In the genomic region with DNA sequence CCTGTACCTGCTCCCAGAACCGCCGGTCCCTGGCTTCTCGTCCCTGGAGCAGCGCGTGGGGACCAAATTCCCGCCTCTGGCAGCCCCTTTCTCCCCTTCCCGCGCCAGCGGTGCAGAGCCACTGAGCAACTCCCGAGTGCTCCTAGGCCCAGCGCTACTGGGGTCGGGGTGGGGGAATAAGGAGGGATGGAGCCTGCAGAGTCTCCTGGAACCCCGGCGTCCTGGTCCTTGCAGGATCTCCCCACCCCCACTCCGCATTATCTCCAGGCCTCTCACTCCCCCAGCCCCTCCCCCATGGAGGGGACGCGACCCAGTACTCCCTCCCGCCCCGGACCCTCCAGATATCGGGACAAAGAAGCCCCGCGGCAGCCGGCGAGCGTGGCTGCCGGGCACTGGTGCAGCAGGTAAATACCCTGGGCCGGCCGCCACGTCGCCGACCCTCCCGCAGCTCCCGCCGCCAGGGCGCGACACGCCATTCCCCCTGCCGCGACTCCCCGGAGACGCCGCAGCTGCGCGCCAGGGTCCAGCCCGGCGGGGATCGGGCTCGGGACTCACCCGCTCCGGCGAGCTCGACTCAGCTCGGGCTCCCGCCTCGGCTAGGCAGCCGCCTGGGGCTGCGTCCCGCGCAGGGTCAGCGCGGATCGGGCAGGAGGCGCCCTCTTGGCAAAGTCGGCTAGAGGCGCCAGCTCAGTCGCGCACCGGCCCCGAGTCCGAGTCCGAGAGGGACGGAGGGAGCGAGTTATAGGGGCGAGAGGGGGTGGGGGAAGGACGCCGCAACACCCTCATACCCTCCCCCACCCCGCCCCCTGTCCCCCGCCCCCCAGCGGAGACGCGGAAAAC, we compare ENCODE assay signal across 1 cellular context.
TF ChIP-seq lines count a peak whose summit lies in the region.

No MANE protein-coding gene starts in this region.

TF ChIP-seq in HEK293, 187 proteins besides CTCF, POLR2A, EP300 and RAD21 (continued from another document and continues in another):
- no peak for TF ChIP-seq ZNF433 (tag by site-specific recombination; IDR thresholded peaks at IDR 0.05; ENCODE audit: low read depth)
- TF ChIP-seq MZF1 (tag by site-specific recombination; IDR thresholded peaks at IDR 0.05; ENCODE audit: borderline replicate concordance): no peak
- no peak for TF ChIP-seq ZNF768 (tag by site-specific recombination; IDR thresholded peaks at IDR 0.05)
- peak; percentile 22; the same call in 1 of the 2 replicates for TF ChIP-seq GLIS2 (tag by site-specific recombination; IDR thresholded peaks at IDR 0.05)
- no peak for TF ChIP-seq ZFP69B (tag by site-specific recombination; IDR thresholded peaks at IDR 0.05)
- TF ChIP-seq, protein P1, sequence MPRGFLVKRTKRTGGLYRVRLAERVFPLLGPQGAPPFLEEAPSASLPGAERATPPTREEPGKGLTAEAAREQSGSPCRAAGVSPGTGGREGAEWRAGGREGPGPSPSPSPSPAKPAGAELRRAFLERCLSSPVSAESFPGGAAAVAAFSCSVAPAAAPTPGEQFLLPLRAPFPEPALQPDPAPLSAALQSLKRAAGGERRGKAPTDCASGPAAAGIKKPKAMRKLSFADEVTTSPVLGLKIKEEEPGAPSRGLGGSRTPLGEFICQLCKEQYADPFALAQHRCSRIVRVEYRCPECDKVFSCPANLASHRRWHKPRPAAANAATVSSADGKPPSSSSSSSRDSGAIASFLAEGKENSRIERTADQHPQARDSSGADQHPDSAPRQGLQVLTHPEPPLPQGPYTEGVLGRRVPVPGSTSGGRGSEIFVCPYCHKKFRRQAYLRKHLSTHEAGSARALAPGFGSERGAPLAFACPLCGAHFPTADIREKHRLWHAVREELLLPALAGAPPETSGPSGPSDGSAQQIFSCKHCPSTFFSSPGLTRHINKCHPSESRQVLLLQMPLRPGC (tag by site-specific recombination; IDR thresholded peaks at IDR 0.05): no peak
- TF ChIP-seq ZIC2 (tag by site-specific recombination; IDR thresholded peaks at IDR 0.05): peak; percentile 78
- no peak for TF ChIP-seq ZNF121 (tag by site-specific recombination; IDR thresholded peaks at IDR 0.05)
- TF ChIP-seq, protein P2, sequence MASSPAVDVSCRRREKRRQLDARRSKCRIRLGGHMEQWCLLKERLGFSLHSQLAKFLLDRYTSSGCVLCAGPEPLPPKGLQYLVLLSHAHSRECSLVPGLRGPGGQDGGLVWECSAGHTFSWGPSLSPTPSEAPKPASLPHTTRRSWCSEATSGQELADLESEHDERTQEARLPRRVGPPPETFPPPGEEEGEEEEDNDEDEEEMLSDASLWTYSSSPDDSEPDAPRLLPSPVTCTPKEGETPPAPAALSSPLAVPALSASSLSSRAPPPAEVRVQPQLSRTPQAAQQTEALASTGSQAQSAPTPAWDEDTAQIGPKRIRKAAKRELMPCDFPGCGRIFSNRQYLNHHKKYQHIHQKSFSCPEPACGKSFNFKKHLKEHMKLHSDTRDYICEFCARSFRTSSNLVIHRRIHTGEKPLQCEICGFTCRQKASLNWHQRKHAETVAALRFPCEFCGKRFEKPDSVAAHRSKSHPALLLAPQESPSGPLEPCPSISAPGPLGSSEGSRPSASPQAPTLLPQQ (tag by site-specific recombination; IDR thresholded peaks at IDR 0.05): no peak
- TF ChIP-seq, protein P3, sequence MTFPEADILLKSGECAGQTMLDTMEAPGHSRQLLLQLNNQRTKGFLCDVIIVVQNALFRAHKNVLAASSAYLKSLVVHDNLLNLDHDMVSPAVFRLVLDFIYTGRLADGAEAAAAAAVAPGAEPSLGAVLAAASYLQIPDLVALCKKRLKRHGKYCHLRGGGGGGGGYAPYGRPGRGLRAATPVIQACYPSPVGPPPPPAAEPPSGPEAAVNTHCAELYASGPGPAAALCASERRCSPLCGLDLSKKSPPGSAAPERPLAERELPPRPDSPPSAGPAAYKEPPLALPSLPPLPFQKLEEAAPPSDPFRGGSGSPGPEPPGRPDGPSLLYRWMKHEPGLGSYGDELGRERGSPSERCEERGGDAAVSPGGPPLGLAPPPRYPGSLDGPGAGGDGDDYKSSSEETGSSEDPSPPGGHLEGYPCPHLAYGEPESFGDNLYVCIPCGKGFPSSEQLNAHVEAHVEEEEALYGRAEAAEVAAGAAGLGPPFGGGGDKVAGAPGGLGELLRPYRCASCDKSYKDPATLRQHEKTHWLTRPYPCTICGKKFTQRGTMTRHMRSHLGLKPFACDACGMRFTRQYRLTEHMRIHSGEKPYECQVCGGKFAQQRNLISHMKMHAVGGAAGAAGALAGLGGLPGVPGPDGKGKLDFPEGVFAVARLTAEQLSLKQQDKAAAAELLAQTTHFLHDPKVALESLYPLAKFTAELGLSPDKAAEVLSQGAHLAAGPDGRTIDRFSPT (tag by site-specific recombination; IDR thresholded peaks at IDR 0.05): no peak
- TF ChIP-seq, protein P4, sequence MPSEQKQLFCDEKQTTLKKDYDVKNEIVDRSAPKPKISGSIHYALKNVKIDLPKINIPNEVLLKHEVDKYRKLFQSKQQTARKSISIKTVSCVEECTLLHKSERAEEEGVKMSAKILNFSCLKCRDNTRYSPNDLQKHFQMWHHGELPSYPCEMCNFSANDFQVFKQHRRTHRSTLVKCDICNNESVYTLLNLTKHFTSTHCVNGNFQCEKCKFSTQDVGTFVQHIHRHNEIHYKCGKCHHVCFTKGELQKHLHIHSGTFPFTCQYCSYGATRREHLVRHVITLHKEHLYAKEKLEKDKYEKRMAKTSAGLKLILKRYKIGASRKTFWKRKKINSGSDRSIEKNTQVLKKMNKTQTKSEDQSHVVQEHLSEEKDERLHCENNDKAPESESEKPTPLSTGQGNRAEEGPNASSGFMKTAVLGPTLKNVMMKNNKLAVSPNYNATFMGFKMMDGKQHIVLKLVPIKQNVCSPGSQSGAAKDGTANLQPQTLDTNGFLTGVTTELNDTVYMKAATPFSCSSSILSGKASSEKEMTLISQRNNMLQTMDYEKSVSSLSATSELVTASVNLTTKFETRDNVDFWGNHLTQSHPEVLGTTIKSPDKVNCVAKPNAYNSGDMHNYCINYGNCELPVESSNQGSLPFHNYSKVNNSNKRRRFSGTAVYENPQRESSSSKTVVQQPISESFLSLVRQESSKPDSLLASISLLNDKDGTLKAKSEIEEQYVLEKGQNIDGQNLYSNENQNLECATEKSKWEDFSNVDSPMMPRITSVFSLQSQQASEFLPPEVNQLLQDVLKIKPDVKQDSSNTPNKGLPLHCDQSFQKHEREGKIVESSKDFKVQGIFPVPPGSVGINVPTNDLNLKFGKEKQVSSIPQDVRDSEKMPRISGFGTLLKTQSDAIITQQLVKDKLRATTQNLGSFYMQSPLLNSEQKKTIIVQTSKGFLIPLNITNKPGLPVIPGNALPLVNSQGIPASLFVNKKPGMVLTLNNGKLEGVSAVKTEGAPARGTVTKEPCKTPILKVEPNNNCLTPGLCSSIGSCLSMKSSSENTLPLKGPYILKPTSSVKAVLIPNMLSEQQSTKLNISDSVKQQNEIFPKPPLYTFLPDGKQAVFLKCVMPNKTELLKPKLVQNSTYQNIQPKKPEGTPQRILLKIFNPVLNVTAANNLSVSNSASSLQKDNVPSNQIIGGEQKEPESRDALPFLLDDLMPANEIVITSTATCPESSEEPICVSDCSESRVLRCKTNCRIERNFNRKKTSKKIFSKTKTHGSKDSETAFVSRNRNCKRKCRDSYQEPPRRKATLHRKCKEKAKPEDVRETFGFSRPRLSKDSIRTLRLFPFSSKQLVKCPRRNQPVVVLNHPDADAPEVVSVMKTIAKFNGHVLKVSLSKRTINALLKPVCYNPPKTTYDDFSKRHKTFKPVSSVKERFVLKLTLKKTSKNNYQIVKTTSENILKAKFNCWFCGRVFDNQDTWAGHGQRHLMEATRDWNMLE (tag by site-specific recombination; conservative IDR thresholded peaks at IDR 0.05; ENCODE audit: low read depth): no peak
- TF ChIP-seq ZNF132 (tag by site-specific recombination; IDR thresholded peaks at IDR 0.05; ENCODE audit: borderline replicate concordance): no peak
- no peak for TF ChIP-seq KLF8 (tag by site-specific recombination; IDR thresholded peaks at IDR 0.05)
- no peak for TF ChIP-seq ZNF777 (tag by site-specific recombination; IDR thresholded peaks at IDR 0.05; ENCODE audit: borderline replicate concordance)
- TF ChIP-seq, protein P5, sequence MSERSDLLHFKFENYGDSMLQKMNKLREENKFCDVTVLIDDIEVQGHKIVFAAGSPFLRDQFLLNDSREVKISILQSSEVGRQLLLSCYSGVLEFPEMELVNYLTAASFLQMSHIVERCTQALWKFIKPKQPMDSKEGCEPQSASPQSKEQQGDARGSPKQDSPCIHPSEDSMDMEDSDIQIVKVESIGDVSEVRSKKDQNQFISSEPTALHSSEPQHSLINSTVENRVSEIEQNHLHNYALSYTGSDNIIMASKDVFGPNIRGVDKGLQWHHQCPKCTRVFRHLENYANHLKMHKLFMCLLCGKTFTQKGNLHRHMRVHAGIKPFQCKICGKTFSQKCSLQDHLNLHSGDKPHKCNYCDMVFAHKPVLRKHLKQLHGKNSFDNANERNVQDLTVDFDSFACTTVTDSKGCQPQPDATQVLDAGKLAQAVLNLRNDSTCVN (tag by site-specific recombination; optimal IDR thresholded peaks at IDR 0.05): peak; percentile 72
- TF ChIP-seq, protein P6, sequence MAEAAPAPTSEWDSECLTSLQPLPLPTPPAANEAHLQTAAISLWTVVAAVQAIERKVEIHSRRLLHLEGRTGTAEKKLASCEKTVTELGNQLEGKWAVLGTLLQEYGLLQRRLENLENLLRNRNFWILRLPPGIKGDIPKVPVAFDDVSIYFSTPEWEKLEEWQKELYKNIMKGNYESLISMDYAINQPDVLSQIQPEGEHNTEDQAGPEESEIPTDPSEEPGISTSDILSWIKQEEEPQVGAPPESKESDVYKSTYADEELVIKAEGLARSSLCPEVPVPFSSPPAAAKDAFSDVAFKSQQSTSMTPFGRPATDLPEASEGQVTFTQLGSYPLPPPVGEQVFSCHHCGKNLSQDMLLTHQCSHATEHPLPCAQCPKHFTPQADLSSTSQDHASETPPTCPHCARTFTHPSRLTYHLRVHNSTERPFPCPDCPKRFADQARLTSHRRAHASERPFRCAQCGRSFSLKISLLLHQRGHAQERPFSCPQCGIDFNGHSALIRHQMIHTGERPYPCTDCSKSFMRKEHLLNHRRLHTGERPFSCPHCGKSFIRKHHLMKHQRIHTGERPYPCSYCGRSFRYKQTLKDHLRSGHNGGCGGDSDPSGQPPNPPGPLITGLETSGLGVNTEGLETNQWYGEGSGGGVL (tag by site-specific recombination; IDR thresholded peaks at IDR 0.05): peak; percentile 60
- 0 out of 2 replicates have a peak, but pooled peaks have one; percentile 27 for TF ChIP-seq ZNF660 (tag by site-specific recombination; IDR thresholded peaks at IDR 0.05)
- peak; percentile 71 for TF ChIP-seq ZNF341 (tag by site-specific recombination; IDR thresholded peaks at IDR 0.05; ENCODE audit: low read depth)
- no peak for TF ChIP-seq ZNF548 (tag by site-specific recombination; IDR thresholded peaks at IDR 0.05)
- TF ChIP-seq ZNF585B (tag by site-specific recombination; IDR thresholded peaks at IDR 0.05): no peak
- TF ChIP-seq MEIS1 (CRISPR knock-in tag; IDR thresholded peaks at IDR 0.05; ENCODE audit: borderline replicate concordance): no peak
- no peak for TF ChIP-seq SETDB1 (IDR thresholded peaks at IDR 0.05; ENCODE audit: insufficient read length, low read length)
- TF ChIP-seq ZNF404 (tag by site-specific recombination; IDR thresholded peaks at IDR 0.05): no peak
- no peak for TF ChIP-seq ZXDB (tag by site-specific recombination; IDR thresholded peaks at IDR 0.05)
- TF ChIP-seq, protein P7, sequence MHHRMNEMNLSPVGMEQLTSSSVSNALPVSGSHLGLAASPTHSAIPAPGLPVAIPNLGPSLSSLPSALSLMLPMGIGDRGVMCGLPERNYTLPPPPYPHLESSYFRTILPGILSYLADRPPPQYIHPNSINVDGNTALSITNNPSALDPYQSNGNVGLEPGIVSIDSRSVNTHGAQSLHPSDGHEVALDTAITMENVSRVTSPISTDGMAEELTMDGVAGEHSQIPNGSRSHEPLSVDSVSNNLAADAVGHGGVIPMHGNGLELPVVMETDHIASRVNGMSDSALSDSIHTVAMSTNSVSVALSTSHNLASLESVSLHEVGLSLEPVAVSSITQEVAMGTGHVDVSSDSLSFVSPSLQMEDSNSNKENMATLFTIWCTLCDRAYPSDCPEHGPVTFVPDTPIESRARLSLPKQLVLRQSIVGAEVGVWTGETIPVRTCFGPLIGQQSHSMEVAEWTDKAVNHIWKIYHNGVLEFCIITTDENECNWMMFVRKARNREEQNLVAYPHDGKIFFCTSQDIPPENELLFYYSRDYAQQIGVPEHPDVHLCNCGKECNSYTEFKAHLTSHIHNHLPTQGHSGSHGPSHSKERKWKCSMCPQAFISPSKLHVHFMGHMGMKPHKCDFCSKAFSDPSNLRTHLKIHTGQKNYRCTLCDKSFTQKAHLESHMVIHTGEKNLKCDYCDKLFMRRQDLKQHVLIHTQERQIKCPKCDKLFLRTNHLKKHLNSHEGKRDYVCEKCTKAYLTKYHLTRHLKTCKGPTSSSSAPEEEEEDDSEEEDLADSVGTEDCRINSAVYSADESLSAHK (tag by site-specific recombination; IDR thresholded peaks at IDR 0.05): no peak
- no peak for TF ChIP-seq ZNF544 (tag by site-specific recombination; IDR thresholded peaks at IDR 0.05)
- TF ChIP-seq ZNF621 (tag by site-specific recombination; IDR thresholded peaks at IDR 0.05): no peak
- no peak for TF ChIP-seq YY2 (tag by site-specific recombination; IDR thresholded peaks at IDR 0.05)
- TF ChIP-seq ZNF335 (tag by site-specific recombination; conservative IDR thresholded peaks at IDR 0.05): no peak
- no peak for TF ChIP-seq ZNF623 (tag by site-specific recombination; IDR thresholded peaks at IDR 0.05)
- TF ChIP-seq SP3 (tag by site-specific recombination; IDR thresholded peaks at IDR 0.05): 0 out of 2 replicates have a peak, but pooled peaks have one; percentile 9
- TF ChIP-seq ZFP37 (tag by site-specific recombination; IDR thresholded peaks at IDR 0.05): no peak
- TF ChIP-seq ZNF747 (tag by site-specific recombination; IDR thresholded peaks at IDR 0.05): no peak
- TF ChIP-seq ZNF529 (tag by site-specific recombination; IDR thresholded peaks at IDR 0.05; ENCODE audit: insufficient replicate concordance): no peak
- 0 out of 2 replicates have a peak, but pooled peaks have one; percentile 48 for TF ChIP-seq ZSCAN30 (tag by site-specific recombination; IDR thresholded peaks at IDR 0.05)
- no peak for TF ChIP-seq ZNF174 (tag by site-specific recombination; IDR thresholded peaks at IDR 0.05)
- TF ChIP-seq ZNF394 (tag by site-specific recombination; IDR thresholded peaks at IDR 0.05; ENCODE audit: borderline replicate concordance): no peak
- TF ChIP-seq, protein P8, sequence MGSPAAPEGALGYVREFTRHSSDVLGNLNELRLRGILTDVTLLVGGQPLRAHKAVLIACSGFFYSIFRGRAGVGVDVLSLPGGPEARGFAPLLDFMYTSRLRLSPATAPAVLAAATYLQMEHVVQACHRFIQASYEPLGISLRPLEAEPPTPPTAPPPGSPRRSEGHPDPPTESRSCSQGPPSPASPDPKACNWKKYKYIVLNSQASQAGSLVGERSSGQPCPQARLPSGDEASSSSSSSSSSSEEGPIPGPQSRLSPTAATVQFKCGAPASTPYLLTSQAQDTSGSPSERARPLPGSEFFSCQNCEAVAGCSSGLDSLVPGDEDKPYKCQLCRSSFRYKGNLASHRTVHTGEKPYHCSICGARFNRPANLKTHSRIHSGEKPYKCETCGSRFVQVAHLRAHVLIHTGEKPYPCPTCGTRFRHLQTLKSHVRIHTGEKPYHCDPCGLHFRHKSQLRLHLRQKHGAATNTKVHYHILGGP (tag by site-specific recombination; IDR thresholded peaks at IDR 0.05): no peak
- no peak for TF ChIP-seq BCL11B (tag by site-specific recombination; IDR thresholded peaks at IDR 0.05; ENCODE audit: low read depth)
- TF ChIP-seq ZNF416 (tag by site-specific recombination; IDR thresholded peaks at IDR 0.05): no peak
- TF ChIP-seq HOXA7 (CRISPR knock-in tag; IDR thresholded peaks at IDR 0.05; ENCODE audit: borderline replicate concordance): no peak
- TF ChIP-seq ZNF624 (tag by site-specific recombination; IDR thresholded peaks at IDR 0.05): no peak
